9 cellular contexts compared by ENCODE assay signal in genomic region chr2:170408461-170409163, GRCh38.
A peak's percentile ranks its signal among the peaks of the same experiment; 100 is the strongest.
DNase-seq lines count a peak whose midpoint lies in the region; ATAC-seq and TF ChIP-seq lines count a peak whose summit lies in the region.
"Had no signal": no experiment of that assay in that cellular context is flagged by ENCODE, and none has a peak within 500 bp of the region (broad histone marks: within the 10 kb centered on the region; RNA-seq: fewer than 3 reads in every experiment).

No MANE protein-coding gene starts in this region.

- peak overlapping the region; percentile 49 for H3K4me3 ChIP-seq in smooth muscle cell
- H3K4me3 ChIP-seq: lung had no signal

- no peak for ATAC-seq in activated CD4-positive, alpha-beta T cell treated with anti-CD3 and anti-CD28 coated beads for 36 hours
- ATAC-seq in HG03521 (IDR thresholded peaks at IDR 0.05; ENCODE audit: unreplicated experiment) (peak; percentile 72), HG02870 (IDR thresholded peaks at IDR 0.05; ENCODE audit: unreplicated experiment) (no peak)
- ATAC-seq in activated CD4-positive, CD25-positive, alpha-beta regulatory T cell treated with anti-CD3 and anti-CD28 coated beads, Interleukin-2, amount 50 U/mL, for 24 hours = no peak

- peaks cover 16% of the 10 kb centered on the region for H3K27me3 Mint-ChIP-seq in activated CD4-positive, alpha-beta T cell treated with anti-CD3 and anti-CD28 coated beads for 36 hours
- H3K27me3 Mint-ChIP-seq in activated T-helper 2 cell treated with anti-CD3 and anti-CD28 coated beads, Interferon-gamma antibody, Interleukin-2, Interleukin-4, amounts not matched to agents 10 μg/mL and 5 μg/mL and 100 μg/mL, durations not matched to agents 14 hours and 24 hours and 36 hours (ENCODE audit: low read depth) = peaks cover 4% of the 10 kb centered on the region

- no peaks in the 10 kb centered on the region for H3K36me3 ChIP-seq in smooth muscle cell (ENCODE audit: low read depth)

- H3K9ac ChIP-seq in smooth muscle cell (ENCODE audit: low read depth) = no peak overlapping the region

- CTCF ChIA-PET in activated CD4-positive, alpha-beta T cell treated with anti-CD3 and anti-CD28 coated beads for 36 hours (lab: Charles Lee) = interaction anchor here (0.6 to 2.4 kb wide), 37 partner anchors 10 to 726 kb away, joined by 3 to 21 read pairs (median 4); partner anchors contain the start of genes ERICH2 and GAD1

- no peaks in the 10 kb centered on the region for H3K4me1 ChIP-seq in smooth muscle cell (ENCODE audit: low read depth)

- H3K4me3 Mint-ChIP-seq in activated CD4-positive, alpha-beta T cell treated with anti-CD3 and anti-CD28 coated beads for 36 hours = peak overlapping the region; percentile 11
- no peak overlapping the region for H3K4me3 Mint-ChIP-seq in activated T-helper 2 cell treated with anti-CD3 and anti-CD28 coated beads, Interferon-gamma antibody, Interleukin-2, Interleukin-4, amounts not matched to agents 10 μg/mL and 5 μg/mL and 100 μg/mL, durations not matched to agents 14 hours and 24 hours and 36 hours (ENCODE audit: low read depth)

- intact Hi-C loops in activated CD4-positive, alpha-beta T cell treated with anti-CD3 and anti-CD28 coated beads for 36 hours (cut with DNase I, micrococcal nuclease) = loop anchor here (1.0 to 10.0 kb wide), 5 partner anchors 172 to 407 kb away; partner anchors contain the start of gene SP5 (in 2 of the 2)
- intact Hi-C loops in activated T-helper 2 cell treated with anti-CD3 and anti-CD28 coated beads, Interferon-gamma antibody, Interleukin-2, Interleukin-4, amounts not matched to agents 10 μg/mL and 5 μg/mL and 100 μg/mL, durations not matched to agents 14 hours and 24 hours and 36 hours (cut with micrococcal nuclease) = loop anchor here (2.0 to 5.0 kb wide), 3 partner anchors 86 to 404 kb away; no protein-coding TSS in a partner anchor

- no peaks in the 10 kb centered on the region for H3K36me3 Mint-ChIP-seq in activated CD4-positive, alpha-beta T cell treated with anti-CD3 and anti-CD28 coated beads for 36 hours (ENCODE audit: low read depth)
- H3K36me3 Mint-ChIP-seq in activated T-helper 2 cell treated with anti-CD3 and anti-CD28 coated beads, Interferon-gamma antibody, Interleukin-2, Interleukin-4, amounts not matched to agents 10 μg/mL and 5 μg/mL and 100 μg/mL, durations not matched to agents 14 hours and 24 hours and 36 hours (ENCODE audit: low read depth) = peaks cover 23% of the 10 kb centered on the region

- H3K9me3 ChIP-seq in smooth muscle cell (replicated peaks; ENCODE audit: low read depth) = no peaks in the 10 kb centered on the region

- no peak overlapping the region for H3K27ac Mint-ChIP-seq in activated CD4-positive, alpha-beta T cell treated with anti-CD3 and anti-CD28 coated beads for 36 hours
- H3K27ac Mint-ChIP-seq in activated T-helper 2 cell treated with anti-CD3 and anti-CD28 coated beads, Interferon-gamma antibody, Interleukin-2, Interleukin-4, amounts not matched to agents 10 μg/mL and 5 μg/mL and 100 μg/mL, durations not matched to agents 14 hours and 24 hours and 36 hours = peak overlapping the region; percentile 55

- no peak for TF ChIP-seq CTCF in smooth muscle cell (IDR thresholded peaks at IDR 0.05; ENCODE audit: borderline replicate concordance, insufficient read depth, poor library complexity, severe bottlenecking)

- H3K27ac ChIP-seq in smooth muscle cell (ENCODE audit: low read depth) = no peak overlapping the region

- H3K4me2 ChIP-seq in smooth muscle cell = peak overlapping the region; percentile 88

- H2AFZ ChIP-seq in smooth muscle cell (ENCODE audit: low read depth) = peak overlapping the region; percentile 75

- POLR2A ChIA-PET in activated CD4-positive, alpha-beta T cell treated with anti-CD3 and anti-CD28 coated beads for 36 hours (lab: Charles Lee) = no interaction called here

- no peaks in the 10 kb centered on the region for H3K27me3 ChIP-seq in smooth muscle cell (ENCODE audit: low read depth)

- H3K4me1 Mint-ChIP-seq in activated CD4-positive, alpha-beta T cell treated with anti-CD3 and anti-CD28 coated beads for 36 hours = peaks cover 5% of the 10 kb centered on the region
- H3K4me1 Mint-ChIP-seq in activated T-helper 2 cell treated with anti-CD3 and anti-CD28 coated beads, Interferon-gamma antibody, Interleukin-2, Interleukin-4, amounts not matched to agents 10 μg/mL and 5 μg/mL and 100 μg/mL, durations not matched to agents 14 hours and 24 hours and 36 hours (ENCODE audit: low read depth) = peaks cover 17% of the 10 kb centered on the region

- H3K79me2 ChIP-seq in smooth muscle cell (ENCODE audit: low read depth) = no peaks in the 10 kb centered on the region

- no peak for DNase-seq in activated CD4-positive, alpha-beta T cell treated with anti-CD3 and anti-CD28 coated beads for 36 hours
- no peak for DNase-seq in activated CD4-positive, alpha-beta T cell treated with anti-CD3 and anti-CD28 coated beads, Interleukin-2, amount 50 U/mL, for 4 hours
- no peak for DNase-seq in activated T-helper 2 cell treated with anti-CD3 and anti-CD28 coated beads, Interferon-gamma antibody, Interleukin-2, Interleukin-4, amounts not matched to agents 10 μg/mL and 5 μg/mL and 100 μg/mL, durations not matched to agents 14 hours and 24 hours and 36 hours (ENCODE audit: low spot score)
- DNase-seq in smooth muscle cell (lab: John Stamatoyannopoulos, UW; ENCODE audit: unreplicated experiment) = no peak
- DNase-seq in occipital lobe (lab: John Stamatoyannopoulos, UW) = no peak

- no peaks in the 10 kb centered on the region for H4K20me1 ChIP-seq in smooth muscle cell (ENCODE audit: low read depth)

- 43% methylated on average over 6 of the region's 6 CpGs for WGBS in smooth muscle cell (ENCODE audit: low lambda C conversion rate)

- no peaks in the 10 kb centered on the region for H3F3A ChIP-seq in smooth muscle cell (ENCODE audit: low read depth)

- no peaks in the 10 kb centered on the region for H3K9me3 Mint-ChIP-seq in activated CD4-positive, alpha-beta T cell treated with anti-CD3 and anti-CD28 coated beads for 36 hours (ENCODE audit: low read depth)
- no peaks in the 10 kb centered on the region for H3K9me3 Mint-ChIP-seq in activated T-helper 2 cell treated with anti-CD3 and anti-CD28 coated beads, Interferon-gamma antibody, Interleukin-2, Interleukin-4, amounts not matched to agents 10 μg/mL and 5 μg/mL and 100 μg/mL, durations not matched to agents 14 hours and 24 hours and 36 hours
